Comparison of ENCODE assay signal across 3 cellular contexts in genomic region chr20:49278817-49279676, GRCh38.
TF ChIP-seq lines count a peak whose summit lies in the region.

No MANE protein-coding gene starts in this region.

TF ChIP-seq in GM23338, 12 proteins besides CTCF, POLR2A, EP300 and RAD21:
- TF ChIP-seq REST (IDR thresholded peaks at IDR 0.05; ENCODE audit: unreplicated experiment): no peak
- TF ChIP-seq JUNB (IDR thresholded peaks at IDR 0.05; ENCODE audit: unreplicated experiment): no peak
- TF ChIP-seq, protein P1, sequence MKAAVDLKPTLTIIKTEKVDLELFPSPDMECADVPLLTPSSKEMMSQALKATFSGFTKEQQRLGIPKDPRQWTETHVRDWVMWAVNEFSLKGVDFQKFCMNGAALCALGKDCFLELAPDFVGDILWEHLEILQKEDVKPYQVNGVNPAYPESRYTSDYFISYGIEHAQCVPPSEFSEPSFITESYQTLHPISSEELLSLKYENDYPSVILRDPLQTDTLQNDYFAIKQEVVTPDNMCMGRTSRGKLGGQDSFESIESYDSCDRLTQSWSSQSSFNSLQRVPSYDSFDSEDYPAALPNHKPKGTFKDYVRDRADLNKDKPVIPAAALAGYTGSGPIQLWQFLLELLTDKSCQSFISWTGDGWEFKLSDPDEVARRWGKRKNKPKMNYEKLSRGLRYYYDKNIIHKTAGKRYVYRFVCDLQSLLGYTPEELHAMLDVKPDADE (IDR thresholded peaks at IDR 0.05): no peak
- no peak for TF ChIP-seq POLR2AphosphoS5 (IDR thresholded peaks at IDR 0.05; ENCODE audit: low read depth)

TF ChIP-seq in PFSK-1, 5 proteins besides CTCF, POLR2A, EP300 and RAD21:
- TF ChIP-seq FOXP2 (optimal IDR thresholded peaks at IDR 0.05; ENCODE audit: borderline replicate concordance, extremely low read depth, extremely low read length, insufficient read depth) (no peak), REST (IDR thresholded peaks at IDR 0.05; ENCODE audit: insufficient read depth in 1 of 2, low read depth in 2 of 2, low read length in 2 of 2) (no peak), POLR2AphosphoS5 (IDR thresholded peaks at IDR 0.05; ENCODE audit: low read depth, low read length) (peak; percentile 26), SIN3A (IDR thresholded peaks at IDR 0.05; ENCODE audit: borderline replicate concordance, insufficient read depth, low read length) (no peak), TAF1 (IDR thresholded peaks at IDR 0.05; ENCODE audit: borderline replicate concordance, insufficient read depth, low read length) (no peak)

TF ChIP-seq in K562, 482 proteins besides CTCF, POLR2A, EP300 and RAD21 (continued from another document and continues in another):
- TF ChIP-seq CEBPB (tag; IDR thresholded peaks at IDR 0.05) (peak; percentile 89), KLF10 (CRISPR knock-in tag; IDR thresholded peaks at IDR 0.05) (no peak), KDM4B (IDR thresholded peaks at IDR 0.05; ENCODE audit: borderline replicate concordance in 2 of 2, low read depth in 1 of 2) (no peak), ZNF384 (IDR thresholded peaks at IDR 0.05; ENCODE audit: low read depth, low read length) (peak; percentile 48; the same call in 1 of the 2 replicates), ATF1 (CRISPR knock-in tag; IDR thresholded peaks at IDR 0.05) (no peak), ATF1 (tag; IDR thresholded peaks at IDR 0.05) (no peak), MAFF (IDR thresholded peaks at IDR 0.05; ENCODE audit: low read length) (peak; percentile 41), ERF (CRISPR knock-in tag; IDR thresholded peaks at IDR 0.05) (no peak), MNT (conservative IDR thresholded peaks at IDR 0.05) (peak; percentile 72), MYC (IDR thresholded peaks at IDR 0.05; ENCODE audit: low read depth, low read length) (peak; percentile 59), MYC (CRISPR knock-in tag; IDR thresholded peaks at IDR 0.05; ENCODE audit: borderline replicate concordance, low read depth) (0 out of 2 replicates have a peak, but pooled peaks have one; percentile 56), NR2C2 (CRISPR knock-in tag; IDR thresholded peaks at IDR 0.05) (no peak), NR2C2 (tag; IDR thresholded peaks at IDR 0.05) (0 out of 2 replicates have a peak, but pooled peaks have one; percentile 26), NFE2 (IDR thresholded peaks at IDR 0.05; ENCODE audit: low read depth) (no peak), RERE (CRISPR knock-in tag; IDR thresholded peaks at IDR 0.05; ENCODE audit: borderline replicate concordance) (peak; percentile 87), BCLAF1 (IDR thresholded peaks at IDR 0.05; ENCODE audit: borderline replicate concordance in 1 of 2, control insufficient read depth in 1 of 2, low read depth in 2 of 2, low read length in 1 of 2) (peak; percentile 22 to 38; a peak in 1 of 4 replicates), TEAD1 (CRISPR knock-in tag; IDR thresholded peaks at IDR 0.05) (no peak), ELF1 (tag; IDR thresholded peaks at IDR 0.05) (peak; percentile 54), SP1 (CRISPR knock-in tag; IDR thresholded peaks at IDR 0.05) (peak; percentile 55; the same call in 1 of the 2 replicates), KDM5B (IDR thresholded peaks at IDR 0.05; ENCODE audit: insufficient replicate concordance, low read depth, low read length) (no peak), SAP30 (IDR thresholded peaks at IDR 0.05; ENCODE audit: borderline replicate concordance, insufficient read depth, low read depth, low read length, poor library complexity, severe bottlenecking) (peak; percentile 46), CREB3 (tag; conservative IDR thresholded peaks at IDR 0.05; ENCODE audit: low read depth) (no peak), BCOR (IDR thresholded peaks at IDR 0.05) (peak; percentile 13; the same call in 1 of the 2 replicates), ARNT (IDR thresholded peaks at IDR 0.05) (peak in 1 of 2 experiments; percentile 27; a peak in 1 of 4 replicates), DPF2 (IDR thresholded peaks at IDR 0.05) (0 out of 2 replicates have a peak, but pooled peaks have one; percentile 4), HDAC1 (IDR thresholded peaks at IDR 0.05) (peak in 1 of 2 experiments; percentile 1; a peak in 1 of 4 replicates)
- TF ChIP-seq, protein P2, sequence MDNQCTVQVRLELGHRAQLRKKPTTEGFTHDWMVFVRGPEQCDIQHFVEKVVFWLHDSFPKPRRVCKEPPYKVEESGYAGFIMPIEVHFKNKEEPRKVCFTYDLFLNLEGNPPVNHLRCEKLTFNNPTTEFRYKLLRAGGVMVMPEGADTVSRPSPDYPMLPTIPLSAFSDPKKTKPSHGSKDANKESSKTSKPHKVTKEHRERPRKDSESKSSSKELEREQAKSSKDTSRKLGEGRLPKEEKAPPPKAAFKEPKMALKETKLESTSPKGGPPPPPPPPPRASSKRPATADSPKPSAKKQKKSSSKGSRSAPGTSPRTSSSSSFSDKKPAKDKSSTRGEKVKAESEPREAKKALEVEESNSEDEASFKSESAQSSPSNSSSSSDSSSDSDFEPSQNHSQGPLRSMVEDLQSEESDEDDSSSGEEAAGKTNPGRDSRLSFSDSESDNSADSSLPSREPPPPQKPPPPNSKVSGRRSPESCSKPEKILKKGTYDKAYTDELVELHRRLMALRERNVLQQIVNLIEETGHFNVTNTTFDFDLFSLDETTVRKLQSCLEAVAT (IDR thresholded peaks at IDR 0.05): 0 out of 4 replicates have a peak, but pooled peaks have one; percentile 8 to 13
- TF ChIP-seq, protein P3, sequence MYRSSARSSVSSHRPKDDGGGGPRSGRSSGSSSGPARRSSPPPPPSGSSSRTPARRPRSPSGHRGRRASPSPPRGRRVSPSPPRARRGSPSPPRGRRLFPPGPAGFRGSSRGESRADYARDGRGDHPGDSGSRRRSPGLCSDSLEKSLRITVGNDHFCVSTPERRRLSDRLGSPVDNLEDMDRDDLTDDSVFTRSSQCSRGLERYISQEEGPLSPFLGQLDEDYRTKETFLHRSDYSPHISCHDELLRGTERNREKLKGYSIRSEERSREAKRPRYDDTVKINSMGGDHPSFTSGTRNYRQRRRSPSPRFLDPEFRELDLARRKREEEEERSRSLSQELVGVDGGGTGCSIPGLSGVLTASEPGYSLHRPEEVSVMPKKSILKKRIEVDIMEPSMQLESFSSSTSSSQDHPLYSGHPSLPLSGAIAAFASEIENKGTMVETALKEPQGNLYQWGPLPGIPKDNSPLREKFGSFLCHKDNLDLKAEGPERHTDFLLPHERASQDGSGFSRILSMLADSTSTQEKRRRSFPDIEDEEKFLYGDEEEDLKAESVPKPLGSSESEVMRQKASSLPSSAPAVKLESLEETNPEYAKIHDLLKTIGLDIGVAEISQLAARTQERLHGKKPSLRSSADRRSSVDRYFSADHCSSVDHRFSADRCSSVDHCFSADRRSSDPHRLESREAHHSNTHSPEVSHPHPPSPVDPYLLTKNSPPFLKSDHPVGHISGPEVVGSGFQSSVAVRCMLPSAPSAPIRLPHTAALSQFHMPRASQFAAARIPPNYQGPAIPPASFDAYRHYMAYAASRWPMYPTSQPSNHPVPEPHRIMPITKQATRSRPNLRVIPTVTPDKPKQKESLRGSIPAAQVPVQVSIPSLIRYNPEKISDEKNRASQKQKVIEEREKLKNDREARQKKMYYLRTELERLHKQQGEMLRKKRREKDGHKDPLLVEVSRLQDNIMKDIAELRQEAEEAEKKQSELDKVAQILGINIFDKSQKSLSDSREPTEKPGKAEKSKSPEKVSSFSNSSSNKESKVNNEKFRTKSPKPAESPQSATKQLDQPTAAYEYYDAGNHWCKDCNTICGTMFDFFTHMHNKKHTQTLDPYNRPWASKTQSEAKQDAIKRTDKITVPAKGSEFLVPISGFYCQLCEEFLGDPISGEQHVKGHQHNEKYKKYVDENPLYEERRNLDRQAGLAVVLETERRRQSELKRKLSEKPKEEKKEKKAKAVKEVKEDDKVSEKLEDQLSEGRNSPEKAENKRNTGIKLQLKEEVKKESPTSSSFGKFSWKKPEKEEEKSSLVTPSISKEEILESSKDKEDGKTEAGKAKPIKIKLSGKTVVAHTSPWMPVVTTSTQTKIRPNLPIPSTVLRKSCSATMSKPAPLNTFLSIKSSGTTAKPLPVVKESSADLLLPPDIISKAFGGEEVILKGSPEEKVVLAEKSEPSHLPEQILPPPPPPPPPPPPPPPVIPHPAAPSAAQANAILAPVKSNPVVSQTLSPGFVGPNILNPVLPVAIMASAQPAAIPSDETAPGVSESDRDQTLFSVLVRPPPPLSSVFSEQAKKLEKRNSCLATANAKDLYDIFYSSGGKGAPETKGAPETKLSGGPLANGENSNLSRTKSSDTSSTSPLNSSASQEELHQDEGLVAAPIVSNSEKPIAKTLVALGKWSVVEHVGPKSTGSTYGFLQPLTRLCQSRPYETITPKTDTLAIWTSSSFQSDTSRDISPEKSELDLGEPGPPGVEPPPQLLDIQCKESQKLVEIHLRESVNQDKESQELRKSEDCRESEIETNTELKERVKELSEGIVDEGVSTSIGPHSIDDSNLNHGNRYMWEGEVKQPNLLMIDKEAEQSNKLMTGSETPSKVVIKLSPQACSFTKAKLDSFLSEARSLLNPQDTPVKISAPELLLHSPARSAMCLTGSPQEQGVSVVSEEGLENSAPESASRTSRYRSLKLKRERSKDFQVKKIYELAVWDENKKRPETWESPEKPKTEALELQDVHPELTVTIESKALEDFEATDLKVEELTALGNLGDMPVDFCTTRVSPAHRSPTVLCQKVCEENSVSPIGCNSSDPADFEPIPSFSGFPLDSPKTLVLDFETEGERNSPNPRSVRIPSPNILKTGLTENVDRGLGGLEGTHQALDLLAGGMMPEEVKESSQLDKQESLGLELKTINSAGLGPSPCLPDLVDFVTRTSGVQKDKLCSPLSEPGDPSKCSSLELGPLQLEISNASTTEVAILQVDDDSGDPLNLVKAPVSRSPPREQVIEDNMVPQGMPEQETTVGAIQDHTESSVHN (IDR thresholded peaks at IDR 0.05; ENCODE audit: borderline replicate concordance in 1 of 2, low read depth in 1 of 2): peak in 1 of 2 experiments; percentile 31; a peak in 1 of 4 replicates
